In genomic region chr15:45637552-45638033, GRCh38 we compare ENCODE assay signal across 8 cellular contexts. TPM values are rescaled to one million over a fixed set of nuclear protein-coding genes. Genes with fewer than 3 reads are reported as not detected.
DNase-seq lines count a peak whose midpoint lies in the region; FAIRE-seq and TF ChIP-seq lines count a peak whose summit lies in the region.

No MANE protein-coding gene starts in this region.

- no peaks in the 10 kb centered on the region for H3K36me3 ChIP-seq in muscle layer of colon (ENCODE audit: insufficient read depth, low read length)

- peak overlapping the region; percentile 84 for H3K27ac ChIP-seq in muscle layer of colon (ENCODE audit: low read depth, low read length)

- H3K27ac Mint-ChIP-seq in IgD-negative memory B cell, result peak overlapping the region; percentile 11 to 96 (median 71)
- H3K27ac Mint-ChIP-seq in dendritic cell treated with granulocyte-macrophage colony-stimulating factor and Interleukin-4, amounts not matched to agents 40 ng/mL and 50 ng/mL, for 4 days, result peak overlapping the region; percentile 95

- H3K4me1 ChIP-seq in muscle layer of colon (ENCODE audit: insufficient read depth, low read length), result peaks cover 54% of the 10 kb centered on the region

- peaks cover 9% of the 10 kb centered on the region for H3K36me3 Mint-ChIP-seq in IgD-negative memory B cell
- H3K36me3 Mint-ChIP-seq in dendritic cell treated with granulocyte-macrophage colony-stimulating factor and Interleukin-4, amounts not matched to agents 40 ng/mL and 50 ng/mL, for 4 days (ENCODE audit: low read depth), result peaks cover 48% of the 10 kb centered on the region

- H3K27me3 ChIP-seq in muscle layer of colon (ENCODE audit: control insufficient read depth in 1 of 2, insufficient read depth in 2 of 2, low read length in 2 of 2), result no peaks in the 10 kb centered on the region

- H3K4me3 Mint-ChIP-seq in IgD-negative memory B cell, result peak overlapping the region; percentile 74 to 90 (median 82)
- peak overlapping the region; percentile 71 for H3K4me3 Mint-ChIP-seq in dendritic cell treated with granulocyte-macrophage colony-stimulating factor and Interleukin-4, amounts not matched to agents 40 ng/mL and 50 ng/mL, for 4 days

- H3K9me3 Mint-ChIP-seq in IgD-negative memory B cell, result no peaks in the 10 kb centered on the region
- no peaks in the 10 kb centered on the region for H3K9me3 Mint-ChIP-seq in dendritic cell treated with granulocyte-macrophage colony-stimulating factor and Interleukin-4, amounts not matched to agents 40 ng/mL and 50 ng/mL, for 4 days

- H3K4me3 ChIP-seq in muscle layer of colon (ENCODE audit: low read depth in 1 of 2, low read length in 2 of 2), result peak overlapping the region in 1 of 2 donors; percentile 47

- H3K9ac ChIP-seq in muscle layer of colon (ENCODE audit: low read length), result peak overlapping the region; percentile 23

- no peak for TF ChIP-seq CTCF in GM20000 (IDR thresholded peaks at IDR 0.05; ENCODE audit: extremely low read depth, missing control alignments)
- TF ChIP-seq CTCF in D721Med (IDR thresholded peaks at IDR 0.05; ENCODE audit: insufficient read depth, missing control alignments), result no peak

- intact Hi-C loops in dendritic cell treated with granulocyte-macrophage colony-stimulating factor and Interleukin-4, amounts not matched to agents 40 ng/mL and 50 ng/mL, for 4 days (cut with micrococcal nuclease), result no loop called here

- DNase-seq in DMS53 (lab: John Stamatoyannopoulos, UW) (peak; percentile 59), GM20000 (ENCODE audit: low spot score) (peak; percentile 85), superior temporal gyrus (ENCODE audit: extremely low spot score) (peak; percentile 58), D721Med (ENCODE audit: insufficient read length, low spot score) (no peak)
- peak; percentile 40 for DNase-seq in activated CD4-positive, CD25-positive, alpha-beta regulatory T cell treated with anti-CD3 and anti-CD28 coated beads, Interleukin-2, amount 50 U/mL, for 72 hours

- no peaks in the 10 kb centered on the region for H3K27me3 Mint-ChIP-seq in IgD-negative memory B cell
- no peaks in the 10 kb centered on the region for H3K27me3 Mint-ChIP-seq in dendritic cell treated with granulocyte-macrophage colony-stimulating factor and Interleukin-4, amounts not matched to agents 40 ng/mL and 50 ng/mL, for 4 days

- FAIRE-seq in D721Med (lab: Jason Lieb, UNC), result no peak

- no peaks in the 10 kb centered on the region for H3K9me3 ChIP-seq in muscle layer of colon (ENCODE audit: low read length)

- peaks cover 27 to 41% (median 29%) of the 10 kb centered on the region in 3 donors for H3K4me1 Mint-ChIP-seq in IgD-negative memory B cell
- H3K4me1 Mint-ChIP-seq in dendritic cell treated with granulocyte-macrophage colony-stimulating factor and Interleukin-4, amounts not matched to agents 40 ng/mL and 50 ng/mL, for 4 days (ENCODE audit: low read depth), result peaks cover 66% of the 10 kb centered on the region

RNA-seq across cellular contexts. Expression of gene SQOR, which starts 2.8 kb away (rescaled TPM):
- polyA plus RNA-seq in IgD-negative memory B cell, result 62.6 TPM

RNA-seq across cellular contexts. Expression of gene BLOC1S6, which starts 50.4 kb away (rescaled TPM):
- 68.1 TPM for polyA plus RNA-seq in IgD-negative memory B cell
